Comparison of ENCODE assay signal across 1 cellular context in the genomic region with DNA sequence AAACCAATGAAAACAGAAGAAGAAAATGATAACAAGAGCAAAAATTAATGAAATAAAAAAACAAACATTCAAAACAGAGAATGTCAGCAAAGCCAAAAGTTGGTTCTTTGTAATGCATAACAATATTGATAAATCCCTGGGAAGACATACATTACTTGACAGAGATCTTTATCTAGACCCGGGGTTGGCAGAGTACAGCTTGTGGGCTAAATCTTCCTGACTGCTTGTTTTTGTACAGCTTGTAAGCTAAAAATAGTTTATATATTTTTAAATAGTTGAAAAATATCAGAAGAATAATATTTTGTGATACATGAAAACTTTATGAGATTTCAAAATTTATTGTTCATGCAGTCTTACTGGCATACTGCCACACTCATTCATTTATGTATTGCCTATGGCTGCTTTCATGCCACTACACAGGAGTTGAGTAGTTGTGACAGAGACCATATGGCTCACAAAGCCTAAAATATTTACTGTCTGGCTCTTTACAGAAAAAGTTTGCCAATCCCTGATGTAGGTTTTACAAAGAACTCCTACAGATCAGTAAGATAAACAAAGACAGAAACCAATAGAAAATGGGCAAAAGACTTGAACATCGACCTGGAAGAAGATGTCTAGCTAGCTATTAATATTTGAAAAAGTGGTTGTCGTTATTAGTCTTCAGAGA.
TF ChIP-seq lines count a peak whose summit lies in the region.

No MANE protein-coding gene starts in this region.

TF ChIP-seq in SK-N-SH, 30 proteins besides CTCF, POLR2A, EP300 and RAD21 (continued from another document):
- TF ChIP-seq, protein P1, sequence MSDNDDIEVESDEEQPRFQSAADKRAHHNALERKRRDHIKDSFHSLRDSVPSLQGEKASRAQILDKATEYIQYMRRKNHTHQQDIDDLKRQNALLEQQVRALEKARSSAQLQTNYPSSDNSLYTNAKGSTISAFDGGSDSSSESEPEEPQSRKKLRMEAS (IDR thresholded peaks at IDR 0.05; ENCODE audit: low read depth), result no peak
- TF ChIP-seq FOXM1 (IDR thresholded peaks at IDR 0.05; ENCODE audit: low read depth) (no peak), NFIC (IDR thresholded peaks at IDR 0.05; ENCODE audit: borderline replicate concordance) (peak; percentile 37; the same call in 1 of the 2 replicates), MXI1 (IDR thresholded peaks at IDR 0.05; ENCODE audit: low read depth, low read length) (no peak), FOSL2 (IDR thresholded peaks at IDR 0.05; ENCODE audit: borderline replicate concordance, low read depth) (no peak), JUND (IDR thresholded peaks at IDR 0.05) (0 out of 2 replicates have a peak, but pooled peaks have one; percentile 17), RXRA (IDR thresholded peaks at IDR 0.05; ENCODE audit: borderline replicate concordance, low read depth) (no peak), TCF12 (IDR thresholded peaks at IDR 0.05) (peak; percentile 72; the same call in 1 of the 2 replicates), GABPA (IDR thresholded peaks at IDR 0.05; ENCODE audit: low read depth) (no peak), EZH2phosphoT487 (IDR thresholded peaks at IDR 0.05; ENCODE audit: borderline replicate concordance, low read depth) (no peak), MEF2A (IDR thresholded peaks at IDR 0.05; ENCODE audit: borderline replicate concordance, low read depth) (no peak), FOXJ3 (CRISPR knock-in tag; IDR thresholded peaks at IDR 0.05) (no peak), RCOR1 (IDR thresholded peaks at IDR 0.05; ENCODE audit: low read length) (peak; percentile 63; the same call in 1 of the 2 replicates), GATA2 (CRISPR knock-in tag; IDR thresholded peaks at IDR 0.05) (no peak), TAF1 (IDR thresholded peaks at IDR 0.05; ENCODE audit: borderline replicate concordance, low read depth, low read length) (no peak), TEAD4 (IDR thresholded peaks at IDR 0.05; ENCODE audit: borderline replicate concordance, insufficient read depth) (no peak), SIN3A (IDR thresholded peaks at IDR 0.05; ENCODE audit: borderline replicate concordance, low read depth, low read length) (no peak)
- TF ChIP-seq, protein P2, sequence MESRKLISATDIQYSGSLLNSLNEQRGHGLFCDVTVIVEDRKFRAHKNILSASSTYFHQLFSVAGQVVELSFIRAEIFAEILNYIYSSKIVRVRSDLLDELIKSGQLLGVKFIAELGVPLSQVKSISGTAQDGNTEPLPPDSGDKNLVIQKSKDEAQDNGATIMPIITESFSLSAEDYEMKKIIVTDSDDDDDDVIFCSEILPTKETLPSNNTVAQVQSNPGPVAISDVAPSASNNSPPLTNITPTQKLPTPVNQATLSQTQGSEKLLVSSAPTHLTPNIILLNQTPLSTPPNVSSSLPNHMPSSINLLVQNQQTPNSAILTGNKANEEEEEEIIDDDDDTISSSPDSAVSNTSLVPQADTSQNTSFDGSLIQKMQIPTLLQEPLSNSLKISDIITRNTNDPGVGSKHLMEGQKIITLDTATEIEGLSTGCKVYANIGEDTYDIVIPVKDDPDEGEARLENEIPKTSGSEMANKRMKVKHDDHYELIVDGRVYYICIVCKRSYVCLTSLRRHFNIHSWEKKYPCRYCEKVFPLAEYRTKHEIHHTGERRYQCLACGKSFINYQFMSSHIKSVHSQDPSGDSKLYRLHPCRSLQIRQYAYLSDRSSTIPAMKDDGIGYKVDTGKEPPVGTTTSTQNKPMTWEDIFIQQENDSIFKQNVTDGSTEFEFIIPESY (IDR thresholded peaks at IDR 0.05; ENCODE audit: borderline replicate concordance, low read depth), result no peak
- TF ChIP-seq, protein P3, sequence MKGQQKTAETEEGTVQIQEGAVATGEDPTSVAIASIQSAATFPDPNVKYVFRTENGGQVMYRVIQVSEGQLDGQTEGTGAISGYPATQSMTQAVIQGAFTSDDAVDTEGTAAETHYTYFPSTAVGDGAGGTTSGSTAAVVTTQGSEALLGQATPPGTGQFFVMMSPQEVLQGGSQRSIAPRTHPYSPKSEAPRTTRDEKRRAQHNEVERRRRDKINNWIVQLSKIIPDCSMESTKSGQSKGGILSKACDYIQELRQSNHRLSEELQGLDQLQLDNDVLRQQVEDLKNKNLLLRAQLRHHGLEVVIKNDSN (IDR thresholded peaks at IDR 0.05; ENCODE audit: borderline replicate concordance, low read depth), result no peak
- TF ChIP-seq, protein P4, sequence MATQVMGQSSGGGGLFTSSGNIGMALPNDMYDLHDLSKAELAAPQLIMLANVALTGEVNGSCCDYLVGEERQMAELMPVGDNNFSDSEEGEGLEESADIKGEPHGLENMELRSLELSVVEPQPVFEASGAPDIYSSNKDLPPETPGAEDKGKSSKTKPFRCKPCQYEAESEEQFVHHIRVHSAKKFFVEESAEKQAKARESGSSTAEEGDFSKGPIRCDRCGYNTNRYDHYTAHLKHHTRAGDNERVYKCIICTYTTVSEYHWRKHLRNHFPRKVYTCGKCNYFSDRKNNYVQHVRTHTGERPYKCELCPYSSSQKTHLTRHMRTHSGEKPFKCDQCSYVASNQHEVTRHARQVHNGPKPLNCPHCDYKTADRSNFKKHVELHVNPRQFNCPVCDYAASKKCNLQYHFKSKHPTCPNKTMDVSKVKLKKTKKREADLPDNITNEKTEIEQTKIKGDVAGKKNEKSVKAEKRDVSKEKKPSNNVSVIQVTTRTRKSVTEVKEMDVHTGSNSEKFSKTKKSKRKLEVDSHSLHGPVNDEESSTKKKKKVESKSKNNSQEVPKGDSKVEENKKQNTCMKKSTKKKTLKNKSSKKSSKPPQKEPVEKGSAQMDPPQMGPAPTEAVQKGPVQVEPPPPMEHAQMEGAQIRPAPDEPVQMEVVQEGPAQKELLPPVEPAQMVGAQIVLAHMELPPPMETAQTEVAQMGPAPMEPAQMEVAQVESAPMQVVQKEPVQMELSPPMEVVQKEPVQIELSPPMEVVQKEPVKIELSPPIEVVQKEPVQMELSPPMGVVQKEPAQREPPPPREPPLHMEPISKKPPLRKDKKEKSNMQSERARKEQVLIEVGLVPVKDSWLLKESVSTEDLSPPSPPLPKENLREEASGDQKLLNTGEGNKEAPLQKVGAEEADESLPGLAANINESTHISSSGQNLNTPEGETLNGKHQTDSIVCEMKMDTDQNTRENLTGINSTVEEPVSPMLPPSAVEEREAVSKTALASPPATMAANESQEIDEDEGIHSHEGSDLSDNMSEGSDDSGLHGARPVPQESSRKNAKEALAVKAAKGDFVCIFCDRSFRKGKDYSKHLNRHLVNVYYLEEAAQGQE (IDR thresholded peaks at IDR 0.05; ENCODE audit: low read depth, low read length), result no peak
- TF ChIP-seq, protein P5, sequence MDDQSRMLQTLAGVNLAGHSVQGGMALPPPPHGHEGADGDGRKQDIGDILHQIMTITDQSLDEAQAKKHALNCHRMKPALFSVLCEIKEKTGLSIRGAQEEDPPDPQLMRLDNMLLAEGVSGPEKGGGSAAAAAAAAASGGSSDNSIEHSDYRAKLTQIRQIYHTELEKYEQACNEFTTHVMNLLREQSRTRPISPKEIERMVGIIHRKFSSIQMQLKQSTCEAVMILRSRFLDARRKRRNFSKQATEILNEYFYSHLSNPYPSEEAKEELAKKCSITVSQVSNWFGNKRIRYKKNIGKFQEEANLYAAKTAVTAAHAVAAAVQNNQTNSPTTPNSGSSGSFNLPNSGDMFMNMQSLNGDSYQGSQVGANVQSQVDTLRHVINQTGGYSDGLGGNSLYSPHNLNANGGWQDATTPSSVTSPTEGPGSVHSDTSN (IDR thresholded peaks at IDR 0.05), result peak; percentile 59
- TF ChIP-seq, protein P6, sequence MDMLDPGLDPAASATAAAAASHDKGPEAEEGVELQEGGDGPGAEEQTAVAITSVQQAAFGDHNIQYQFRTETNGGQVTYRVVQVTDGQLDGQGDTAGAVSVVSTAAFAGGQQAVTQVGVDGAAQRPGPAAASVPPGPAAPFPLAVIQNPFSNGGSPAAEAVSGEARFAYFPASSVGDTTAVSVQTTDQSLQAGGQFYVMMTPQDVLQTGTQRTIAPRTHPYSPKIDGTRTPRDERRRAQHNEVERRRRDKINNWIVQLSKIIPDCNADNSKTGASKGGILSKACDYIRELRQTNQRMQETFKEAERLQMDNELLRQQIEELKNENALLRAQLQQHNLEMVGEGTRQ (IDR thresholded peaks at IDR 0.05; ENCODE audit: borderline replicate concordance, low read depth, low read length), result no peak
